In genomic region chr19:7469654-7470285, GRCh38 we compare ENCODE assay signal across 20 cellular contexts. TPM values are rescaled to one million over a fixed set of nuclear protein-coding genes. Genes with fewer than 3 reads are reported as not detected.
DNase-seq lines count a peak whose midpoint lies in the region; ATAC-seq and TF ChIP-seq lines count a peak whose summit lies in the region.
"Had no signal": no experiment of that assay in that cellular context is flagged by ENCODE, and none has a peak within 500 bp of the region (broad histone marks: within the 10 kb centered on the region; RNA-seq: fewer than 3 reads in every experiment).

No MANE protein-coding gene starts in this region.

- H3K4me3 Mint-ChIP-seq in H9: no peak overlapping the region
- H3K4me3 Mint-ChIP-seq: B cell; CD4-positive, CD25-positive, alpha-beta regulatory T cell; CD8-positive, alpha-beta T cell; HFFc6 had no signal

- no peak overlapping the region for H4K8ac ChIP-seq in H9 (replicated peaks; ENCODE audit: insufficient read length, low read depth, low read length)

- H3K27ac Mint-ChIP-seq in H9: no peak overlapping the region
- H3K27ac Mint-ChIP-seq: B cell; CD4-positive, CD25-positive, alpha-beta regulatory T cell; CD8-positive, alpha-beta T cell; HFFc6 had no signal

- H3K23ac ChIP-seq in H9 (ENCODE audit: insufficient read length, low read depth, low read length): no peak overlapping the region

- H2BK120ac ChIP-seq in H9 (ENCODE audit: low read depth, low read length, poor library complexity, severe bottlenecking): no peak overlapping the region

- H3K79me2 ChIP-seq in osteoblast (ENCODE audit: insufficient read depth, low read length) (no peaks in the 10 kb centered on the region), H9 (ENCODE audit: insufficient read depth, low read length) (no peaks in the 10 kb centered on the region)

- no peak overlapping the region for H3K4me2 ChIP-seq in osteoblast (ENCODE audit: insufficient read depth, low read length)
- H3K4me2 ChIP-seq in H9 (ENCODE audit: insufficient read depth, insufficient read length, low read length): no peak overlapping the region
- H3K4me2 ChIP-seq: BLaER1 had no signal

- H3K56ac ChIP-seq in H9 (ENCODE audit: insufficient read length, low read depth, low read length): no peak overlapping the region

- H2AFZ ChIP-seq in osteoblast (ENCODE audit: low read length) (no peak overlapping the region), H9 (ENCODE audit: low read length) (no peak overlapping the region)
- H2AFZ ChIP-seq: GM23248 had no signal

- H3K27me3 ChIP-seq in right cardiac atrium (ENCODE audit: control insufficient read depth, insufficient read depth) (no peaks in the 10 kb centered on the region), osteoblast (ENCODE audit: insufficient read depth, low read length) (no peaks in the 10 kb centered on the region), H9 (ENCODE audit: insufficient read depth, low read length) (no peaks in the 10 kb centered on the region)
- H3K27me3 ChIP-seq: BLaER1 had no signal

- H3K18ac ChIP-seq in H9 (ENCODE audit: insufficient read length, low read depth, low read length): no peak overlapping the region

- H3K4me1 ChIP-seq in right cardiac atrium (ENCODE audit: control insufficient read depth, insufficient read depth, low read length) (no peaks in the 10 kb centered on the region), osteoblast (ENCODE audit: insufficient read depth, low read length) (no peaks in the 10 kb centered on the region), H9 (ENCODE audit: insufficient read depth, low read length) (no peaks in the 10 kb centered on the region)
- H3K4me1 ChIP-seq: Caco-2, HAP-1 had no signal

- H3K4me1 Mint-ChIP-seq in H9: no peaks in the 10 kb centered on the region
- H3K4me1 Mint-ChIP-seq: CD4-positive, CD25-positive, alpha-beta regulatory T cell had no signal

- ATAC-seq in right cardiac atrium (peak; percentile 10 to 23), left ventricle myocardium superior (no peak)
- ATAC-seq: CD8-positive, alpha-beta T cell; GM12878 had no signal

- no peak overlapping the region for H3K4ac ChIP-seq in H9 (ENCODE audit: low read depth, low read length)

- TF ChIP-seq CTCF in osteoblast (IDR thresholded peaks at IDR 0.05; ENCODE audit: extremely low read depth, low read depth, low read length): no peak
- TF ChIP-seq CTCF in H9 (conservative IDR thresholded peaks at IDR 0.05): no peak

- no peak overlapping the region for H2AK5ac ChIP-seq in H9 (ENCODE audit: insufficient read length, low read length)

- peaks cover 6% of the 10 kb centered on the region for H3K36me3 ChIP-seq in osteoblast (ENCODE audit: insufficient read depth, low read length)
- H3K36me3 ChIP-seq: HAP-1 had no signal

- H2BK20ac ChIP-seq in H9 (ENCODE audit: low read depth, low read length, poor library complexity, severe bottlenecking): no peak overlapping the region

- no peak overlapping the region for H2BK12ac ChIP-seq in H9 (ENCODE audit: insufficient read length, low read depth, low read length)

- H3K9me3 ChIP-seq in right cardiac atrium (ENCODE audit: control insufficient read depth, low read length) (no peaks in the 10 kb centered on the region), osteoblast (ENCODE audit: low read depth, low read length) (no peaks in the 10 kb centered on the region), H9 (ENCODE audit: control insufficient read depth, low read depth, low read length) (no peaks in the 10 kb centered on the region)
- H3K9me3 ChIP-seq: BLaER1, Caco-2, HAP-1 had no signal

- no peak overlapping the region for H2BK15ac ChIP-seq in H9 (ENCODE audit: low read depth, low read length)

- H3K4me3 ChIP-seq in right cardiac atrium (ENCODE audit: low read length) (no peak overlapping the region), osteoblast (ENCODE audit: insufficient read depth, low read length) (no peak overlapping the region)
- H3K4me3 ChIP-seq: BLaER1, GM12878, GM23248, HAP-1 had no signal

- no peaks in the 10 kb centered on the region for H3K27me3 Mint-ChIP-seq in H9 (ENCODE audit: low read depth)
- H3K27me3 Mint-ChIP-seq: B cell; CD4-positive, CD25-positive, alpha-beta regulatory T cell had no signal

- no peak overlapping the region for H3K14ac ChIP-seq in H9 (ENCODE audit: insufficient read depth, low read length)

- intact Hi-C loops in right cardiac atrium (cut with DNase I): no loop called here
- intact Hi-C loops in left ventricle myocardium superior (cut with micrococcal nuclease): no loop called here

- H3T11ph ChIP-seq in H9 (ENCODE audit: low read length): no peak overlapping the region

- DNase-seq in right cardiac atrium (no peak), left ventricle myocardium superior (no peak), myocyte (ENCODE audit: low read depth) (peak; percentile 57), osteoblast (ENCODE audit: insufficient read length, low spot score, missing footprints) (peak; percentile 72), GM19238 (ENCODE audit: insufficient read length, low spot score) (no peak), H9 (no peak), GM03348 (ENCODE audit: low spot score) (no peak)
- DNase-seq: Caco-2; CD4-positive, CD25-positive, alpha-beta regulatory T cell; CD8-positive, alpha-beta T cell; DMS153; DND-41; GM23248; HFFc6 had no signal

- H3K9ac ChIP-seq in H9 (ENCODE audit: extremely low read depth, insufficient read length, low read length): no peak overlapping the region
- H3K9ac ChIP-seq: BLaER1, GM23248 had no signal

- H3K79me1 ChIP-seq in H9 (ENCODE audit: insufficient read depth, low read depth, low read length, poor library complexity, severe bottlenecking): no peaks in the 10 kb centered on the region

- H3K27ac ChIP-seq in right cardiac atrium (ENCODE audit: low read length): no peak overlapping the region
- H3K27ac ChIP-seq in osteoblast (ENCODE audit: low read depth, low read length): no peak overlapping the region
- no peak overlapping the region for H3K27ac ChIP-seq in H9 (ENCODE audit: insufficient read length, low read depth, low read length)
- H3K27ac ChIP-seq: 22Rv1, BLaER1, C4-2B, GM23248 had no signal

- no peak overlapping the region for H2BK5ac ChIP-seq in H9 (ENCODE audit: insufficient read length, low read length)

- no peaks in the 10 kb centered on the region for H3K9me3 Mint-ChIP-seq in H9
- H3K9me3 Mint-ChIP-seq: CD4-positive, CD25-positive, alpha-beta regulatory T cell; CD8-positive, alpha-beta T cell; HFFc6 had no signal

- H4K20me1 ChIP-seq in osteoblast (ENCODE audit: insufficient read depth, low read length) (peaks cover 5% of the 10 kb centered on the region), H9 (ENCODE audit: control insufficient read depth, insufficient read depth, insufficient read length) (no peaks in the 10 kb centered on the region)

- H3K36me3 Mint-ChIP-seq in H9 (ENCODE audit: insufficient read depth in 1 of 3, low read depth in 3 of 3): peaks cover 2 to 19% (median 14%) of the 10 kb centered on the region in 3 experiments; a peak in 6 of 7 replicates

- no peak overlapping the region for H4K5ac ChIP-seq in H9 (ENCODE audit: insufficient read length, low read depth, low read length)

- H3K23me2 ChIP-seq in H9 (ENCODE audit: insufficient read length, low read depth, low read length, poor library complexity, severe bottlenecking): no peaks in the 10 kb centered on the region

- no peak overlapping the region for H4K91ac ChIP-seq in H9 (ENCODE audit: insufficient read length, low read depth, low read length)

- 92% methylated on average over 31 of the region's 31 CpGs for WGBS in right cardiac atrium
- no CpG with 5 or more reads among the region's 31 CpGs for WGBS in H9 (ENCODE audit: extremely low coverage, insufficient read length, low lambda C conversion rate)

RNA-seq across cellular contexts. Expression of gene PEX11G, which starts 19.1 kb away (rescaled TPM):
- total RNA-seq in right cardiac atrium (1 to 10 TPM; 1.5 to 2.5 (median 2.3) TPM), left ventricle myocardium superior (0.84 TPM), myocyte (2.4 and 5.0 TPM in 2 replicates), osteoblast (2.9 and 4.1 TPM in 2 replicates), H9 (2021) (2.4 and 2.8 TPM in 2 replicates)
- polyA plus RNA-seq in right cardiac atrium: 3.2 TPM
- polyA plus RNA-seq in myocyte (2012): 5.4 TPM
- total RNA-seq: CD4-positive, CD25-positive, alpha-beta regulatory T cell; CD8-positive, alpha-beta T cell had no signal

RNA-seq across cellular contexts. Expression of gene ZNF358, which starts 46.1 kb away (rescaled TPM):
- total RNA-seq in right cardiac atrium: 100 to 1,000 TPM; 101 to 120 (median 115) TPM
- 143 TPM for polyA plus RNA-seq in right cardiac atrium
- 101 TPM for total RNA-seq in left ventricle myocardium superior
- total RNA-seq in myocyte: 70.8 and 83.6 TPM in 2 replicates
- polyA plus RNA-seq in myocyte (2012): 77.5 TPM
- 25.0 and 26.1 TPM in 2 replicates for total RNA-seq in osteoblast
- 40.5 and 41.5 TPM in 2 replicates for total RNA-seq in H9 (2021)

RNA-seq across cellular contexts. Expression of gene MCOLN1, which starts 52.7 kb away (rescaled TPM):
- total RNA-seq in right cardiac atrium (10 to 100 TPM; 19.5 to 24.4 (median 21.8) TPM), left ventricle myocardium superior (18.5 TPM), myocyte (9.2 and 10.7 TPM in 2 replicates), osteoblast (16.6 and 21.2 TPM in 2 replicates), H9 (2021) (15.7 and 18.7 TPM in 2 replicates)
- 20.7 TPM for polyA plus RNA-seq in right cardiac atrium
- polyA plus RNA-seq in myocyte (2012): 42.0 TPM

Comparison
In these comparisons a context has a peak if more than half of its experiments do, and no peak if none do; other contexts are left out.
1. DNase-seq: peak in myocyte (single experiment) and osteoblast (single experiment); none in right cardiac atrium (0 of 3), left ventricle myocardium superior (single experiment), GM19238 (single experiment), H9 (single experiment) and GM03348 (single experiment).